Comparison of ENCODE assay signal across 19 cellular contexts in the genomic region with DNA sequence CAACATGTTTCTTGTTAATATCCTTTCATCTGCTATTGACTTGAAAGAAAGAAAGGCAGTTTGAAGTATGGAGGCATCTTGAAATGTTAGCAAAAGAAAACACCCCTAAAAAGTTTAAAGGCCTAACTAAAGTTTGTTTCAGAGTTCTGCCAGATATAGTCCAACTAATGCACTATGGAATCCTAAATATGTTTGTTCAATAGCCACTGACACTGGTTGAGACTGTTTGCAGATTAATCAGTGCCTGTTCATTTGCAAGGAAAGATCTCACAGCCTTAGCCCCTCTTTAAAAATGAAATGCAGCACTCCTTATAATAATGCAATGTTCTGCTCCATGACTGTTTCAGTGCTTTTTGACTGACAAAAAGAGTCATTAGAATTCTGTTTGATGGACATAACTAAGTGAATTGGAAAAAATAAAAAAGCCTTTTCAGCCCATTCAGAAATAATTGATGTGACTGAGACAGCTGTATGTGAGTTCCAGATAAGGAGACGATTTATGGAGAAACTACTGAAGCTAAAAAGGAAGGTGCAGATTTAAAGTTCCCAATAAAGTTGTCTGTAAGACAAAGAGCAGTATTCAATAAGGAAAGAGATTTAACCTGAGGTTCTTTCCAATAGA.
A peak's percentile ranks its signal among the peaks of the same experiment; 100 is the strongest.
DNase-seq lines count a peak whose midpoint lies in the region; ATAC-seq and TF ChIP-seq lines count a peak whose summit lies in the region.
"Had no signal": no experiment of that assay in that cellular context is flagged by ENCODE, and none has a peak within 500 bp of the region (broad histone marks: within the 10 kb centered on the region; RNA-seq: fewer than 3 reads in every experiment).

No MANE protein-coding gene starts in this region.

- no peak for ATAC-seq in GM18498 (IDR thresholded peaks at IDR 0.05; ENCODE audit: unreplicated experiment)
- ATAC-seq: activated CD4-positive, CD25-positive, alpha-beta regulatory T cell treated with anti-CD3 and anti-CD28 coated beads, Interleukin-2, amount 50 U/mL, for 24 hours; sciatic nerve; stimulated activated naive CD8-positive, alpha-beta T cell treated with anti-CD3 and anti-CD28 coated beads, Interleukin-15, amount 100 ng/mL, for 72 hours; upper lobe of right lung had no signal

- peak; percentile 3 for DNase-seq in AG20443 (ENCODE audit: low spot score)
- peak; percentile 33 for DNase-seq in dedifferentiated amniotic fluid mesenchymal stem cell (ENCODE audit: extremely low spot score)
- no peak for DNase-seq in GDM1 (lab: John Stamatoyannopoulos, UW)
- DNase-seq in cortex of kidney (lab: John Stamatoyannopoulos, UW) = no peak
- no peak for DNase-seq in mesenteric fat pad (ENCODE audit: low spot score)
- DNase-seq: DND-41; NCI-H1048; NCI-H2081; NCI-H524; stimulated activated CD4-positive, alpha-beta T cell treated with anti-CD3 and anti-CD28 coated beads, Interleukin-1b, Interleukin-23, amount 100 ng/mL, for 48 hours; stimulated activated naive CD8-positive, alpha-beta T cell treated with anti-CD3 and anti-CD28 coated beads, Interleukin-15, amount 100 ng/mL, for 72 hours; upper lobe of right lung had no signal

- no peak overlapping the region for H3K27ac ChIP-seq in OCI-LY3 (ENCODE audit: low read length)
- H3K27ac ChIP-seq: KMS-11, SJSA1, upper lobe of right lung had no signal

- H4K20me1 ChIP-seq in OCI-LY3 (ENCODE audit: insufficient read depth, low read length) = no peaks in the 10 kb centered on the region

- no peak overlapping the region for H3K4me2 ChIP-seq in OCI-LY3 (ENCODE audit: low read length)
- H3K4me2 ChIP-seq: KMS-11 had no signal

- H3K27me3 ChIP-seq in OCI-LY3 (ENCODE audit: low read depth, low read length) (no peaks in the 10 kb centered on the region), neuron (ENCODE audit: insufficient read depth, low read length) (no peaks in the 10 kb centered on the region)
- H3K27me3 ChIP-seq: SJSA1, upper lobe of right lung had no signal

- H3K9me3 ChIP-seq in OCI-LY3 (ENCODE audit: insufficient read depth, low read length) (no peaks in the 10 kb centered on the region), neuron (ENCODE audit: low read length) (no peaks in the 10 kb centered on the region)
- H3K9me3 ChIP-seq: SJSA1, upper lobe of right lung had no signal

- TF ChIP-seq CTCF in OCI-LY3 (IDR thresholded peaks at IDR 0.05; ENCODE audit: low read depth, low read length) = no peak

- 0 out of 2 replicates have a peak overlapping the region, but pooled peaks have one; percentile 2 for H2AFZ ChIP-seq in OCI-LY3 (ENCODE audit: low read depth, low read length)
- H2AFZ ChIP-seq in neuron (ENCODE audit: low read depth, low read length) = peak overlapping the region; percentile 82

- H3K36me3 ChIP-seq in OCI-LY3 (replicated peaks; ENCODE audit: low read depth, low read length) = no peaks in the 10 kb centered on the region
- no peaks in the 10 kb centered on the region for H3K36me3 ChIP-seq in neuron (ENCODE audit: insufficient read depth, low read length)
- H3K36me3 ChIP-seq: SJSA1, upper lobe of right lung had no signal

- H3K4me1 ChIP-seq in OCI-LY3 (ENCODE audit: low read length) (no peaks in the 10 kb centered on the region), neuron (ENCODE audit: insufficient read depth, low read length) (peaks cover 11% of the 10 kb centered on the region)
- H3K4me1 ChIP-seq: SJSA1, upper lobe of right lung had no signal

- no peak overlapping the region for H3K9ac ChIP-seq in OCI-LY3 (ENCODE audit: low read length)
- H3K9ac ChIP-seq: KMS-11 had no signal

- H3K79me2 ChIP-seq in OCI-LY3 (ENCODE audit: low read length) = no peaks in the 10 kb centered on the region

- H3K4me3 ChIP-seq in OCI-LY3 (ENCODE audit: low read length) (no peak overlapping the region), neuron (ENCODE audit: low read length) (no peak overlapping the region)
- H3K4me3 ChIP-seq: SJSA1, upper lobe of right lung had no signal

Comparison
In these comparisons a context has a peak if more than half of its experiments do, and no peak if none do; other contexts are left out.
1. DNase-seq: peak in AG20443 (single experiment) and dedifferentiated amniotic fluid mesenchymal stem cell (single experiment); none in GDM1 (single experiment), cortex of kidney (single experiment) and mesenteric fat pad (single experiment).